ENCODE assay signal across 8 cellular contexts in the genomic region with DNA sequence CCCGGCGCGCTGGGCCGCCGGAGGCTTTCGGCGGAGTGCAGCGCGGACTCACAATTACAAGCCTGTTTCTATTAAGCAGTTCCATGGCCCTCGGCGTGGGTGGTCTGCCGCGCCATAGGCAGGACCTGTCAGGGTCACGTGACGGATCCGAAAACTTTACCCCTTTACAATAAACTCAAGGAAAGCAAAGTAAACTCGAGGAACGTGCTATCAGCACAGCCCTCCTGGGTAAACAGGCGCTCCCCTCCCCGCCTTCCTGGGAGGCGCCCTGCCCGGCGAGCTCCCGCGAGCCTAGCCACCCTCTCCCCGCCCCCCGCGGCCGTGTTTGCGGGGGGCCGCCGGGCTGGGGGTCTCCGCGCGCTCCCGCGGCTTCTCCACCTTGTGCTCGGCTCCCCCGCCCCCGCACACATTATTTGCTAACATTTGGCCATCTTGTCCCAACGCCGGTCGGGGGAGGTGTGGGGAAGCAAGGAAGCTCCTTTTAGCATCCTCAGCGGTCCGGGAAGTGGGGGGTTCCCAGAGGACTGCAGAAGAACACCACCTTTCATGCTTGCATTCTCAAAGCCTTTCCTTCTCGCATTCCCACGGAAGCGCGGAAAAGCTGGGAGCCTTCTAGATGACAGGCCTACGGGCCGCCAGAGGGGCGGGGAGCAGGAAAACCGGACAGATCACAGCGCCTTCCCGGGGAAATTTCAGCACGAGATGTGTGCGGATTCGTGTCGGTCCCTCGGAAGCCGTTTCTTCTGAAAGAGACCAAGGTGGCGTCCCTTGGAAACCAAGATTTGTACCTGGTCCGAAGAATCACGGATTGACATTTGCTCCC. TPM values are rescaled to one million over a fixed set of nuclear protein-coding genes. Genes with fewer than 3 reads are reported as not detected.
A peak's percentile ranks its signal among the peaks of the same experiment; 100 is the strongest.
DNase-seq lines count a peak whose midpoint lies in the region; ATAC-seq, FAIRE-seq and TF ChIP-seq lines count a peak whose summit lies in the region.

A gene (minus strand): TSS at position 236 of the 823 bp plus-strand sequence.

- H3K36me3 Mint-ChIP-seq in dendritic cell treated with granulocyte-macrophage colony-stimulating factor and Interleukin-4, amounts not matched to agents 40 ng/mL and 50 ng/mL, for 4 days (ENCODE audit: low read depth) = no peaks in the 10 kb centered on the region

- H3K4me3 ChIP-seq in A549 = peak within 1 kb of the TSS; percentile 64
- H3K4me3 ChIP-seq in HAP-1 = peak within 1 kb of the TSS; percentile 24
- H3K4me3 ChIP-seq in WERI-Rb-1 (ENCODE audit: low read depth, low read length) = peak within 1 kb of the TSS; percentile 85
- peak within 1 kb of the TSS; percentile 42 to 48 (median 44) for H3K4me3 ChIP-seq in right lobe of liver

- peak within 1 kb of the TSS; percentile 80 for H3K4me3 Mint-ChIP-seq in dendritic cell treated with granulocyte-macrophage colony-stimulating factor and Interleukin-4, amounts not matched to agents 40 ng/mL and 50 ng/mL, for 4 days

- TF ChIP-seq POLR2A in A549 (IDR thresholded peaks at IDR 0.05; ENCODE audit: low read length) (no peak), right lobe of liver (IDR thresholded peaks at IDR 0.05) (no peak)

- H3K4me1 Mint-ChIP-seq in dendritic cell treated with granulocyte-macrophage colony-stimulating factor and Interleukin-4, amounts not matched to agents 40 ng/mL and 50 ng/mL, for 4 days (ENCODE audit: low read depth) = peaks cover 18% of the 10 kb centered on the region

- TF ChIP-seq EP300 in A549 (IDR thresholded peaks at IDR 0.05) = no peak

- no peaks in the 10 kb centered on the region for H3K9me3 ChIP-seq in A549
- H3K9me3 ChIP-seq in HAP-1 = no peaks in the 10 kb centered on the region
- no peaks in the 10 kb centered on the region for H3K9me3 ChIP-seq in WERI-Rb-1 (ENCODE audit: severe bottlenecking)
- H3K9me3 ChIP-seq in right lobe of liver = no peaks in the 10 kb centered on the region

- H3K27me3 Mint-ChIP-seq in dendritic cell treated with granulocyte-macrophage colony-stimulating factor and Interleukin-4, amounts not matched to agents 40 ng/mL and 50 ng/mL, for 4 days = peaks cover 94% of the 10 kb centered on the region

- peak within 1 kb of the TSS; percentile 19 for H3K27ac Mint-ChIP-seq in dendritic cell treated with granulocyte-macrophage colony-stimulating factor and Interleukin-4, amounts not matched to agents 40 ng/mL and 50 ng/mL, for 4 days

- intact Hi-C loops in dendritic cell treated with granulocyte-macrophage colony-stimulating factor and Interleukin-4, amounts not matched to agents 40 ng/mL and 50 ng/mL, for 4 days (cut with micrococcal nuclease) = loop anchor here (10.0 kb wide), 1 partner anchor 698 kb away; no protein-coding TSS in a partner anchor
- intact Hi-C loops in right lobe of liver (cut with DNase I) = no loop called here

- WGBS in A549 (ENCODE audit: missing lambda C conversion rate) = 32% methylated on average over 47 of the region's 64 CpGs
- 8% methylated on average over 47 of the region's 64 CpGs for WGBS in right lobe of liver (ENCODE audit: insufficient coverage, low coverage, low lambda C conversion rate, missing lambda C conversion rate)

- TF ChIP-seq RAD21 in A549 (conservative IDR thresholded peaks at IDR 0.05 in 1 of 2, IDR thresholded peaks at IDR 0.05 in 1 of 2) = 0 out of 5 replicates have a peak, but pooled peaks of 1 of the 2 experiments have one; percentile 13

- H3K4me1 ChIP-seq in A549 (0 out of 3 replicates have a peak, but pooled peaks cover under 1% of the 10 kb centered on the region), HAP-1 (peaks cover 35% of the 10 kb centered on the region), right lobe of liver (peaks cover 0 to 9% (median 3%) of the 10 kb centered on the region in 4 donors)

- peak within 1 kb of the TSS; percentile 99 for H3K4me2 ChIP-seq in A549

- TF ChIP-seq CTCF in A549 (IDR thresholded peaks at IDR 0.05) (no peak), WERI-Rb-1 (IDR thresholded peaks at IDR 0.05; ENCODE audit: low read depth, low read length) (no peak), right lobe of liver (IDR thresholded peaks at IDR 0.05) (no peak)

- H3K9me3 Mint-ChIP-seq in dendritic cell treated with granulocyte-macrophage colony-stimulating factor and Interleukin-4, amounts not matched to agents 40 ng/mL and 50 ng/mL, for 4 days = peaks cover 21% of the 10 kb centered on the region

- DNase-seq in A549 (ENCODE audit: low read depth in 1 of 2, low spot score in 1 of 2) = peak; percentile 13 to 42
- no peak for DNase-seq in HAP-1 (ENCODE audit: low spot score in 2 of 2)
- peak; percentile 52 for DNase-seq in WERI-Rb-1
- peak in 1 of 3 donors; percentile 52 for DNase-seq in right lobe of liver
- DNase-seq in stimulated activated CD8-positive, alpha-beta memory T cell treated with anti-CD3 and anti-CD28 coated beads, Interleukin-12 subunit alpha, Interleukin-12 subunit beta, amount 100 ng/mL, for 4 hours (ENCODE audit: low read depth) = peak; percentile 15
- DNase-seq in NCI-H446 (lab: John Stamatoyannopoulos, UW) = no peak

- H3K27me3 ChIP-seq in HAP-1 (ENCODE audit: low read depth) = no peaks in the 10 kb centered on the region
- no peaks in the 10 kb centered on the region for H3K27me3 ChIP-seq in WERI-Rb-1 (ENCODE audit: insufficient read depth, low read depth, severe bottlenecking)
- H3K27me3 ChIP-seq in right lobe of liver = no peaks in the 10 kb centered on the region

- CTCF ChIA-PET in A549 (lab: Yijun Ruan, JAX) = interaction anchor here (1.3 to 1.5 kb wide), 2 partner anchors 8 to 13 kb away, joined by 3 to 4 read pairs; no protein-coding TSS in a partner anchor

- in situ Hi-C loops in HAP-1 (cut with MboI; ENCODE audit: low sequenced_read_pairs) = no loop called here

- no peaks in the 10 kb centered on the region for H3K36me3 ChIP-seq in HAP-1 (replicated peaks)
- H3K36me3 ChIP-seq in WERI-Rb-1 = no peaks in the 10 kb centered on the region
- H3K36me3 ChIP-seq in right lobe of liver = no peaks in the 10 kb centered on the region

- POLR2A ChIA-PET in A549 (lab: Yijun Ruan, JAX) = interaction anchor here (1.0 kb wide), 1 partner anchor 358 kb away, joined by 3 read pairs; a partner anchor contains a TSS

- H3K27ac ChIP-seq in A549 = peak within 1 kb of the TSS; percentile 42 to 79; a peak in 5 of 6 replicates
- no peak within 1 kb of the TSS for H3K27ac ChIP-seq in WERI-Rb-1
- H3K27ac ChIP-seq in right lobe of liver = no peak within 1 kb of the TSS

- FAIRE-seq in A549 (lab: Jason Lieb, UNC) = no peak

- peak; percentile 72 to 81 for ATAC-seq in A549
- ATAC-seq in right lobe of liver = peak; percentile 78 to 86 (median 83)
- no peak for ATAC-seq in GM21723 (IDR thresholded peaks at IDR 0.05; ENCODE audit: unreplicated experiment)

TF ChIP-seq in A549, 52 proteins besides CTCF, POLR2A, EP300 and RAD21:
- TF ChIP-seq ESRRA (IDR thresholded peaks at IDR 0.05; ENCODE audit: borderline replicate concordance, low read length) = no peak
- TF ChIP-seq, protein P1, sequence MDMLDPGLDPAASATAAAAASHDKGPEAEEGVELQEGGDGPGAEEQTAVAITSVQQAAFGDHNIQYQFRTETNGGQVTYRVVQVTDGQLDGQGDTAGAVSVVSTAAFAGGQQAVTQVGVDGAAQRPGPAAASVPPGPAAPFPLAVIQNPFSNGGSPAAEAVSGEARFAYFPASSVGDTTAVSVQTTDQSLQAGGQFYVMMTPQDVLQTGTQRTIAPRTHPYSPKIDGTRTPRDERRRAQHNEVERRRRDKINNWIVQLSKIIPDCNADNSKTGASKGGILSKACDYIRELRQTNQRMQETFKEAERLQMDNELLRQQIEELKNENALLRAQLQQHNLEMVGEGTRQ (IDR thresholded peaks at IDR 0.05) = peak; percentile 77
- TF ChIP-seq, protein P2, sequence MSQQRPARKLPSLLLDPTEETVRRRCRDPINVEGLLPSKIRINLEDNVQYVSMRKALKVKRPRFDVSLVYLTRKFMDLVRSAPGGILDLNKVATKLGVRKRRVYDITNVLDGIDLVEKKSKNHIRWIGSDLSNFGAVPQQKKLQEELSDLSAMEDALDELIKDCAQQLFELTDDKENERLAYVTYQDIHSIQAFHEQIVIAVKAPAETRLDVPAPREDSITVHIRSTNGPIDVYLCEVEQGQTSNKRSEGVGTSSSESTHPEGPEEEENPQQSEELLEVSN (IDR thresholded peaks at IDR 0.05; ENCODE audit: borderline replicate concordance, low read depth) = peak; percentile 31; the same call in 1 of the 2 replicates
- TF ChIP-seq, protein P3, sequence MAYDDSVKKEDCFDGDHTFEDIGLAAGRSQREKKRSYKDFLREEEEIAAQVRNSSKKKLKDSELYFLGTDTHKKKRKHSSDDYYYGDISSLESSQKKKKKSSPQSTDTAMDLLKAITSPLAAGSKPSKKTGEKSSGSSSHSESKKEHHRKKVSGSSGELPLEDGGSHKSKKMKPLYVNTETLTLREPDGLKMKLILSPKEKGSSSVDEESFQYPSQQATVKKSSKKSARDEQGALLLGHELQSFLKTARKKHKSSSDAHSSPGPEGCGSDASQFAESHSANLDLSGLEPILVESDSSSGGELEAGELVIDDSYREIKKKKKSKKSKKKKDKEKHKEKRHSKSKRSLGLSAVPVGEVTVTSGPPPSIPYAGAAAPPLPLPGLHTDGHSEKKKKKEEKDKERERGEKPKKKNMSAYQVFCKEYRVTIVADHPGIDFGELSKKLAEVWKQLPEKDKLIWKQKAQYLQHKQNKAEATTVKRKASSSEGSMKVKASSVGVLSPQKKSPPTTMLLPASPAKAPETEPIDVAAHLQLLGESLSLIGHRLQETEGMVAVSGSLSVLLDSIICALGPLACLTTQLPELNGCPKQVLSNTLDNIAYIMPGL (CRISPR knock-in tag; IDR thresholded peaks at IDR 0.05; ENCODE audit: borderline replicate concordance) = no peak
- TF ChIP-seq JUNB (IDR thresholded peaks at IDR 0.05) = no peak
- TF ChIP-seq FOSL2 (IDR thresholded peaks at IDR 0.05) = no peak
- no peak for TF ChIP-seq FOSL2 (CRISPR knock-in tag; IDR thresholded peaks at IDR 0.05)
- TF ChIP-seq, protein P4, sequence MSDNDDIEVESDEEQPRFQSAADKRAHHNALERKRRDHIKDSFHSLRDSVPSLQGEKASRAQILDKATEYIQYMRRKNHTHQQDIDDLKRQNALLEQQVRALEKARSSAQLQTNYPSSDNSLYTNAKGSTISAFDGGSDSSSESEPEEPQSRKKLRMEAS (IDR thresholded peaks at IDR 0.05) = peak; percentile 34; the same call in 1 of the 2 replicates
- TF ChIP-seq MAFK (IDR thresholded peaks at IDR 0.05; ENCODE audit: partially characterized antibody) = no peak

RNA-seq across cellular contexts. Expression of the gene that starts here (rescaled TPM):
- 4.8 and 7.7 TPM in 2 replicates for polyA plus RNA-seq in A549 (2011; rRNA removed)
- polyA plus RNA-seq in A549 (2012; cell fraction: cytosol; rRNA removed) = 2.9 and 4.8 TPM in 2 replicates
- polyA plus RNA-seq in A549 (2012; cell fraction: nucleus; rRNA removed) = 8.1 and 8.2 TPM in 2 replicates
- 1.6 to 1.9 TPM (median 1.9 TPM) in 3 replicates for polyA plus RNA-seq in A549 (2017; fragmentation: RNase III; extraction: RNeasy Plus Mini Kit Qiagen cat#74134 plus additional on column Dnase treatment)
- polyA minus RNA-seq in A549 (2011; rRNA and poly(A)+ RNA removed) = 11.4 and 19.0 TPM in 2 replicates
- 1 to 10 TPM; 2.0 to 8.3 (median 5.2) TPM for total RNA-seq in right lobe of liver

Comparison
In these comparisons a context has a peak if more than half of its experiments do, and no peak if none do; other contexts are left out.
1. DNase-seq: peak in A549 (2 of 2), WERI-Rb-1 (single experiment) and stimulated activated CD8-positive, alpha-beta memory T cell treated with anti-CD3 and anti-CD28 coated beads, Interleukin-12 subunit alpha, Interleukin-12 subunit beta, amount 100 ng/mL, for 4 hours (single experiment); none in HAP-1 (0 of 2) and NCI-H446 (0 of 2).
2. H3K27ac ChIP-seq: peak in A549 (2 of 2); none in WERI-Rb-1 (single experiment) and right lobe of liver (0 of 3).
3. H3K4me3 ChIP-seq: peak in every context shown above with its lines; median percentile 85 in WERI-Rb-1; 64 in A549; 44 in right lobe of liver; 24 in HAP-1.